21 cellular contexts compared by ENCODE assay signal in the genomic region with DNA sequence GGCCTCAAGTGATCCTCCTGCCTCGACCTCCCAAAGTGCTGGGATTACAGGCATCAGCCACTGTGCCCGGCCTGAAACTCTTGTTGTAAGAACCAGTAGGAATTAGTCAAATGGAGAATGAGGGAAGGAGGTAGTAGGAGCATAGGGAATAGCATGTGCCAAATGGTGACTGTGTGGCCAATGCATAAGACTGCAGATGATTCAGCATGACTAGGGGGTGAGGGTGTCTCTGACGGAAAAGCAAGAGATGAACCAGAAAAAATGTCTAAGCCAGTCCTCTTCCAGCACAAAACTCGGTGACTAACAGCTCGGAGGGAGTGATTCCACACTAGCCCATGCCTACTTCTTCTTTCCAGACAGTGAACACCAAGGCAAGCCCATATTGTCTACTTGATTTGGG. TPM values are rescaled to one million over a fixed set of nuclear protein-coding genes. Genes with fewer than 3 reads are reported as not detected.
DNase-seq lines count a peak whose midpoint lies in the region; ATAC-seq and TF ChIP-seq lines count a peak whose summit lies in the region.
"Had no signal": no experiment of that assay in that cellular context is flagged by ENCODE, and none has a peak within 500 bp of the region (broad histone marks: within the 10 kb centered on the region; RNA-seq: fewer than 3 reads in every experiment).

No MANE protein-coding gene starts in this region.

- no peaks in the 10 kb centered on the region for H3K79me2 ChIP-seq in mammary epithelial cell (ENCODE audit: insufficient read depth, low read length)

- WGBS in mammary epithelial cell (ENCODE audit: low coverage, missing lambda C conversion rate) = 68% methylated on average over 5 of the region's 5 CpGs

- no TSS peak for BruUV-seq in mammary epithelial cell (replicated peaks; lab: Mats Ljungman, UMichigan)

- no peak for TF ChIP-seq CTCF in mammary epithelial cell (conservative IDR thresholded peaks at IDR 0.05 in 1 of 2, IDR thresholded peaks at IDR 0.05 in 1 of 2; ENCODE audit: extremely low read depth in 1 of 2, insufficient read depth in 1 of 2, low read depth in 1 of 2, low read length in 2 of 2)

- no peaks in the 10 kb centered on the region for H4K20me1 ChIP-seq in mammary epithelial cell (ENCODE audit: insufficient read depth, low read length)

- no peaks in the 10 kb centered on the region for H3K9me3 ChIP-seq in mammary epithelial cell (replicated peaks; ENCODE audit: insufficient read depth, low read length)
- H3K9me3 ChIP-seq: esophagus muscularis mucosa, right atrium auricular region, thyroid gland had no signal

- CTCF ChIA-PET in mammary epithelial cell (lab: Charles Lee; ENCODE audit: low non-redundant PET) = no interaction called here

- ATAC-seq in HG03342 (IDR thresholded peaks at IDR 0.05; ENCODE audit: unreplicated experiment) = no peak

- H3K36me3 ChIP-seq in mammary epithelial cell (ENCODE audit: insufficient read depth, low read length) = no peaks in the 10 kb centered on the region
- H3K36me3 ChIP-seq: esophagus muscularis mucosa, right atrium auricular region, thyroid gland had no signal

- H3K27me3 ChIP-seq in mammary epithelial cell (ENCODE audit: insufficient read depth, low read length) = no peaks in the 10 kb centered on the region
- H3K27me3 ChIP-seq: esophagus muscularis mucosa, right atrium auricular region, thyroid gland had no signal

- dilution Hi-C loops in mammary epithelial cell (cut with HindIII; ENCODE audit: low sequenced_read_pairs) = no loop called here

- H3K4me1 ChIP-seq in mammary epithelial cell (ENCODE audit: insufficient read depth, low read length) = no peaks in the 10 kb centered on the region
- H3K4me1 ChIP-seq: esophagus muscularis mucosa, right atrium auricular region, thyroid gland had no signal

- no peak overlapping the region for H3K27ac ChIP-seq in mammary epithelial cell (ENCODE audit: insufficient read depth, low read depth, low read length)
- H3K27ac ChIP-seq: esophagus muscularis mucosa, KMS-11, PC-9, right atrium auricular region, thyroid gland had no signal

- peak; percentile 59 for DNase-seq in EH (ENCODE audit: low read depth)
- peak; percentile 57 for DNase-seq in NCI-H226
- DNase-seq in mammary epithelial cell = peak; percentile 67
- peak; percentile 83 for DNase-seq in kidney tubule cell (ENCODE audit: low spot score)
- no peak for DNase-seq in anterior cingulate cortex (lab: John Stamatoyannopoulos, UW)
- no peak for DNase-seq in SHP77 treated with DMSO at 0.1 percent for 48 hours (lab: John Stamatoyannopoulos, UW)
- no peak for DNase-seq in activated effector memory CD4-positive, alpha-beta T cell treated with anti-CD3 and anti-CD28 coated beads, Interleukin-2, amount 50 U/mL, for 16 hours
- DNase-seq: CD4-positive, alpha-beta memory T cell; cortex of kidney; NCI-H1694 treated with DMSO at 0.1 percent for 48 hours; NCI-H510A treated with DMSO at 0.1 percent for 48 hours; PC-9; T-helper 1 cell; thyroid gland had no signal

- intact Hi-C loops in mammary epithelial cell (cut with micrococcal nuclease) = no loop called here

- in situ Hi-C loops in mammary epithelial cell (cut with MboI; ENCODE audit: low sequenced_read_pairs in 2 of 2) = no loop called here

- H2AFZ ChIP-seq in mammary epithelial cell (ENCODE audit: low read depth, low read length) = no peak overlapping the region
- H2AFZ ChIP-seq: PC-9 had no signal

- H3K4me2 ChIP-seq in mammary epithelial cell (ENCODE audit: insufficient read depth, low read depth, low read length) = no peak overlapping the region
- H3K4me2 ChIP-seq: KMS-11, PC-9 had no signal

- H3K9ac ChIP-seq in mammary epithelial cell (ENCODE audit: insufficient read depth, low read length) = no peak overlapping the region
- H3K9ac ChIP-seq: KMS-11 had no signal

- H3K4me3 ChIP-seq in mammary epithelial cell (replicated peaks in 1 of 3; ENCODE audit: insufficient read depth in 1 of 3, low read depth in 2 of 3, low read length in 3 of 3) = no peak overlapping the region
- H3K4me3 ChIP-seq: esophagus muscularis mucosa, PC-9, right atrium auricular region, thyroid gland had no signal

RNA-seq across cellular contexts. Expression of a gene that starts 58.2 kb away (rescaled TPM):
- total RNA-seq in mammary epithelial cell = not detected
- polyA plus RNA-seq in mammary epithelial cell = not detected
- not detected for polyA minus RNA-seq in mammary epithelial cell
- total RNA-seq: CD4-positive, alpha-beta memory T cell; esophagus muscularis mucosa; H4; lung microvascular endothelial cell; PC-9; right atrium auricular region; thyroid gland had no signal
- polyA plus RNA-seq: CD4-positive, alpha-beta memory T cell; neural cell had no signal

Comparison
In these comparisons a context has a peak if more than half of its experiments do, and no peak if none do; other contexts are left out.
1. DNase-seq: peak in EH (single experiment), NCI-H226 (single experiment), mammary epithelial cell (single experiment) and kidney tubule cell (single experiment); none in anterior cingulate cortex (0 of 58), SHP77 treated with DMSO at 0.1 percent for 48 hours (single experiment) and activated effector memory CD4-positive, alpha-beta T cell treated with anti-CD3 and anti-CD28 coated beads, Interleukin-2, amount 50 U/mL, for 16 hours (single experiment).